8 cellular contexts compared by ENCODE assay signal in the genomic region with DNA sequence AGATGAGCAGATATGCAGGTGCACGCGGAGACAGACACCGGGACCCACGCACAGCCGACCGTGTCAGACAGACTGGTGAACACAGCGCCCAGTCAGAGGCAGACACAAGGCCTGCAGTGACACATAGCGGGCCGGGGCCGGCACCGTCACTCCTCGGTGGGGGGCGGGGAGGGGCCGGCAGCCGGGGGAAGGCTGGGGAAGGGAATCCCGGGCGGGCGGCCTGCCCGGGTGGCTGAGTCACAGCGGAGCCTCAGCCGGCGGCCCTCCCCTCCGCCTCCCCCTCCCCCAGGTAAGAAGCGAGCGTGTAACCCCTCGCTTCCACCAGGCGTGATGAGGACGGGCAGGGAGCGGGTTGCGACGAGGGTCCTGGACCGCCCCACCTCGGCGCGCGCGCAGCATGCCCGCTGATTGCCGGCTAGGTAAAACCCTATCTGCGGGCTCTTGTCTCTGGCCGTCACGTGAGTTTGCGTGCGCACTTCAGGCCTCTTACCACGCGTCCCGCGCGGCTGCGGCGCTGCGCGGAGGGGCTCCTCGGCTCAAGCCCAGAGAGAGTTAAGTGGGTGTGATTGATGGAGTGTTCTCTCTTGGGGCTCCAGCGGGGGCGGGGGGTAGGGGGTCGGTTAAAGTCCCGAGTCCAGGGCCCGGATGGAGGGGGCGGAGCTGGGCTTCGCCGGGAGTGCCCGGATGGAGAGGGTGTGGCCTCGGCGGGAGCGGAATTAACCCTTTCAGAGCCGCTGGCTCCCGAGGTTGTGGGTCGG. TPM values are rescaled to one million over a fixed set of nuclear protein-coding genes. Genes with fewer than 3 reads are reported as not detected.
A peak's percentile ranks its signal among the peaks of the same experiment; 100 is the strongest.
DNase-seq lines count a peak whose midpoint lies in the region; ATAC-seq and TF ChIP-seq lines count a peak whose summit lies in the region.

No MANE protein-coding gene starts in this region.

- TF ChIP-seq POLR2A in adrenal gland (IDR thresholded peaks at IDR 0.05): peak in 1 of 2 donors; percentile 92
- TF ChIP-seq POLR2A in prostate gland (IDR thresholded peaks at IDR 0.05): no peak

- peak overlapping the region; percentile 96 to 98 for H3K27ac Mint-ChIP-seq in T-cell

- ATAC-seq in T-cell (replicated peaks in 1 of 4): peak; percentile 54 to 61 (median 55)

- H3K27ac ChIP-seq in adrenal gland (peak overlapping the region; percentile 98 to 99 (median 99)), left ventricle myocardium inferior (replicated peaks) (peak overlapping the region; percentile 96), prostate gland (peak overlapping the region; percentile 98 to 99), urinary bladder (ENCODE audit: low read depth) (peak overlapping the region; percentile 98)

- peaks cover 0 to 12% of the 10 kb centered on the region in 2 donors for H3K36me3 ChIP-seq in adrenal gland (replicated peaks in 1 of 2)
- peaks cover 13% of the 10 kb centered on the region for H3K36me3 ChIP-seq in left ventricle myocardium inferior
- peaks cover 3 to 7% of the 10 kb centered on the region in 2 donors for H3K36me3 ChIP-seq in prostate gland
- H3K36me3 ChIP-seq in urinary bladder (ENCODE audit: insufficient read depth): no peaks in the 10 kb centered on the region

- H3K4me1 Mint-ChIP-seq in T-cell: peaks cover 63 to 78% (median 71%) of the 10 kb centered on the region in 3 donors

- H3K4me3 ChIP-seq in adrenal gland: peak overlapping the region in 3 of 4 donors; percentile 53 to 82 (median 62)
- H3K4me3 ChIP-seq in left ventricle myocardium inferior: peak overlapping the region; percentile 80
- peak overlapping the region; percentile 67 to 72 for H3K4me3 ChIP-seq in prostate gland
- H3K4me3 ChIP-seq in urinary bladder (ENCODE audit: low read depth, low read length): peak overlapping the region; percentile 56

- CTCF ChIA-PET in T-cell (lab: Charles Lee): no interaction called here

- H3K27me3 ChIP-seq in adrenal gland (no peaks in the 10 kb centered on the region), left ventricle myocardium inferior (ENCODE audit: low read depth) (no peaks in the 10 kb centered on the region), prostate gland (replicated peaks; ENCODE audit: insufficient read depth) (no peaks in the 10 kb centered on the region)

- H3K4me1 ChIP-seq in adrenal gland (replicated peaks in 1 of 2) (peaks cover 29 to 49% of the 10 kb centered on the region in 2 donors), left ventricle myocardium inferior (peaks cover 91% of the 10 kb centered on the region), prostate gland (replicated peaks) (peaks cover 31% of the 10 kb centered on the region), urinary bladder (ENCODE audit: insufficient read depth) (peaks cover 4% of the 10 kb centered on the region)

- H3K9me3 Mint-ChIP-seq in T-cell: no peaks in the 10 kb centered on the region

- intact Hi-C loops in adrenal gland (cut with DNase I) (no loop called here), left ventricle myocardium inferior (cut with micrococcal nuclease) (no loop called here), prostate gland (cut with DNase I) (loop anchor here (5.0 to 10.0 kb wide), 2 partner anchors 313 to 494 kb away; a partner anchor contains a TSS)

- peak overlapping the region; percentile 87 to 100 (median 94) for H3K4me3 Mint-ChIP-seq in T-cell

- DNase-seq in DMS114 treated with DMSO at 0.1 percent for 48 hours (lab: John Stamatoyannopoulos, UW; ENCODE audit: unreplicated experiment) (peak; percentile 71), GOT3 (lab: John Stamatoyannopoulos, UW) (peak; percentile 82), NCI-H1105 treated with DMSO at 0.1 percent for 48 hours (lab: John Stamatoyannopoulos, UW) (peak; percentile 91), T-cell (peak; percentile 68 to 97 (median 84)), adrenal gland (peak; percentile 95 to 98 (median 96)), left ventricle myocardium inferior (peak; percentile 91), prostate gland (ENCODE audit: low spot score) (peak; percentile 83)

- whole genome bisulfite sequencing in adrenal gland, 4 donors: 0 to 1% (median 0%) methylated on average over 9 to 69 of the region's 69 CpGs; no CpG with 5 or more reads in 1 of the 4 donors
- under 1% methylated on average over 61 of the region's 69 CpGs for WGBS in prostate gland
- under 1% methylated on average over 69 of the region's 69 CpGs for WGBS in urinary bladder

- no peaks in the 10 kb centered on the region for H3K27me3 Mint-ChIP-seq in T-cell

- no peaks in the 10 kb centered on the region for H3K9me3 ChIP-seq in adrenal gland (replicated peaks in 1 of 3)
- no peaks in the 10 kb centered on the region for H3K9me3 ChIP-seq in left ventricle myocardium inferior (replicated peaks)
- no peaks in the 10 kb centered on the region for H3K9me3 ChIP-seq in prostate gland

- peak in 5 of 6 experiments; percentile 17 to 35 (median 23) for TF ChIP-seq CTCF in adrenal gland (IDR thresholded peaks at IDR 0.05)
- peak; percentile 33 for TF ChIP-seq CTCF in left ventricle myocardium inferior (IDR thresholded peaks at IDR 0.05; ENCODE audit: borderline replicate concordance)
- peak in 2 of 4 experiments; percentile 35 to 45 for TF ChIP-seq CTCF in prostate gland (IDR thresholded peaks at IDR 0.05)

- POLR2A ChIA-PET in T-cell (lab: Charles Lee): interaction anchor here (0.5 to 1.8 kb wide), 5 partner anchors 9 to 278 kb away, joined by 3 to 5 read pairs (median 4); a partner anchor contains a TSS

- H3K36me3 Mint-ChIP-seq in T-cell: peaks cover 3% of the 10 kb centered on the region

RNA-seq across cellular contexts. Expression of a gene that starts 7.8 kb away (rescaled TPM):
- total RNA-seq in T-cell: 100 to 1,000 TPM in 3 of 5 donors, 10 to 100 TPM in 2; 87.3 to 180 (median 108) TPM
- 10 to 100 TPM in 5 of 8 donors, 1 to 10 TPM in 3; 5.8 to 31.2 (median 15.1) TPM for total RNA-seq in adrenal gland
- polyA plus RNA-seq in adrenal gland: 10 to 100 TPM in 2 of 3 donors, 1 to 10 TPM in 1; 2.2 to 35.9 (median 10.6) TPM
- total RNA-seq in left ventricle myocardium inferior: 23.3 TPM
- total RNA-seq in prostate gland: 10 to 100 TPM; 12.7 to 30.2 TPM
- 7.9 TPM for total RNA-seq in urinary bladder
- polyA plus RNA-seq in urinary bladder: 17.3 TPM

RNA-seq across cellular contexts. Expression of a gene that starts 13.1 kb away (rescaled TPM):
- total RNA-seq in T-cell (10 to 100 TPM in 2 of 5 donors, 1 to 10 TPM in 3; 5.8 to 27.1 (median 8.4) TPM), adrenal gland (10 to 100 TPM; 14.9 to 52.8 (median 25.1) TPM), left ventricle myocardium inferior (26.4 TPM), prostate gland (10 to 100 TPM; 11.1 to 15.7 TPM), urinary bladder (8.1 TPM)
- polyA plus RNA-seq in adrenal gland (100 to 1,000 TPM in 1 of 3 donors, 10 to 100 TPM in 1, 1 to 10 TPM in 1; 7.9 to 107 (median 70.9) TPM), urinary bladder (37.0 TPM)

RNA-seq across cellular contexts. Expression of a gene that starts 15.6 kb away (rescaled TPM):
- total RNA-seq in T-cell: 10 to 100 TPM; 15.8 to 40.6 (median 33.6) TPM
- total RNA-seq in adrenal gland: 100 to 1,000 TPM in 7 of 8 donors, 10 to 100 TPM in 1; 96.2 to 224 (median 122) TPM
- 100 to 1,000 TPM in 2 of 3 donors, 10 to 100 TPM in 1; 34.5 to 424 (median 329) TPM for polyA plus RNA-seq in adrenal gland
- 89.8 TPM for total RNA-seq in left ventricle myocardium inferior
- total RNA-seq in prostate gland: 100 to 1,000 TPM in 1 of 2 donors, 10 to 100 TPM in 1; 74.6 to 163 TPM
- 44.4 TPM for total RNA-seq in urinary bladder
- 110 TPM for polyA plus RNA-seq in urinary bladder

RNA-seq across cellular contexts. Expression of a gene that starts 16.0 kb away (rescaled TPM):
- 10 to 100 TPM in 2 of 5 donors, 1 to 10 TPM in 3; 5.5 to 12.4 (median 8.4) TPM for total RNA-seq in T-cell
- 10 to 100 TPM in 7 of 8 donors, 1 to 10 TPM in 1; 9.1 to 24.4 (median 17.9) TPM for total RNA-seq in adrenal gland
- polyA plus RNA-seq in adrenal gland: 10 to 100 TPM in 2 of 3 donors, 1 to 10 TPM in 1; 6.5 to 36.8 (median 10.2) TPM
- total RNA-seq in left ventricle myocardium inferior: 17.8 TPM
- total RNA-seq in prostate gland: 10 to 100 TPM in 1 of 2 donors, 1 to 10 TPM in 1; 5.7 to 20.8 TPM
- 6.9 TPM for total RNA-seq in urinary bladder
- 12.5 TPM for polyA plus RNA-seq in urinary bladder

RNA-seq across cellular contexts. Expression of a gene that starts 46.8 kb away (rescaled TPM):
- total RNA-seq in T-cell: 100 to 1,000 TPM; 250 to 331 (median 274) TPM
- total RNA-seq in adrenal gland: 100 to 1,000 TPM in 2 of 8 donors, 10 to 100 TPM in 6; 75.8 to 123 (median 91.5) TPM
- polyA plus RNA-seq in adrenal gland: 100 to 1,000 TPM in 2 of 3 donors, 10 to 100 TPM in 1; 43.8 to 326 (median 104) TPM
- 15.6 TPM for total RNA-seq in left ventricle myocardium inferior
- 100 to 1,000 TPM; 166 to 196 TPM for total RNA-seq in prostate gland
- 84.8 TPM for total RNA-seq in urinary bladder
- polyA plus RNA-seq in urinary bladder: 109 TPM

Comparison
In these comparisons a context has a peak if more than half of its experiments do, and no peak if none do; other contexts are left out.
1. Peak in every context shown above with its lines: DNase-seq, ATAC-seq, H3K4me3 ChIP-seq and H3K27ac ChIP-seq.